In genomic region chr10:3455385-3456334, GRCh38 we compare ENCODE assay signal across 12 cellular contexts.
DNase-seq lines count a peak whose midpoint lies in the region; ATAC-seq and TF ChIP-seq lines count a peak whose summit lies in the region.
"Had no signal": no experiment of that assay in that cellular context is flagged by ENCODE, and none has a peak within 500 bp of the region (broad histone marks: within the 10 kb centered on the region; RNA-seq: fewer than 3 reads in every experiment).

No MANE protein-coding gene starts in this region.

- H3K27ac ChIP-seq in BLaER1 treated with 17β-estradiol and CSF1 and Interleukin-3, amounts not matched to agents 10 nM and 100 nM: peak overlapping the region in 10 of 11 experiments; percentile 21 to 73 (median 42); a peak in 17 of 22 replicates
- H3K27ac ChIP-seq in HEK293 (ENCODE audit: extremely low read depth, low read depth, low read length) (no peak overlapping the region), right lobe of liver (peak overlapping the region in 2 of 3 donors; percentile 21 to 28), PC-9 (no peak overlapping the region)

- peak overlapping the region in 5 of 11 experiments; percentile 3 to 48 (median 28); a peak in 6 of 22 replicates for H3K9ac ChIP-seq in BLaER1 treated with 17β-estradiol and CSF1 and Interleukin-3, amounts not matched to agents 10 nM and 100 nM

- no peaks in the 10 kb centered on the region for H3K79me2 ChIP-seq in PC-9 (ENCODE audit: low read depth)

- CTCF ChIA-PET in HEK293 (lab: Yijun Ruan, JAX) (no interaction called here), PC-9 (lab: Charles Lee) (no interaction called here)

- peak; percentile 50 to 76 (median 59) for ATAC-seq in right lobe of liver
- no peak for ATAC-seq in HG02610 (IDR thresholded peaks at IDR 0.05; ENCODE audit: unreplicated experiment)
- no peak for ATAC-seq in GM18520 (IDR thresholded peaks at IDR 0.05; ENCODE audit: unreplicated experiment)

- H4K20me1 ChIP-seq in BLaER1 treated with 17β-estradiol and CSF1 and Interleukin-3, amounts not matched to agents 10 nM and 100 nM: no peaks in the 10 kb centered on the region
- no peaks in the 10 kb centered on the region for H4K20me1 ChIP-seq in PC-9 (ENCODE audit: insufficient read depth)

- peak overlapping the region; percentile 69 to 86 (median 75) for H3K4me2 ChIP-seq in BLaER1 treated with 17β-estradiol and CSF1 and Interleukin-3, amounts not matched to agents 10 nM and 100 nM
- H3K4me2 ChIP-seq in PC-9: no peak overlapping the region

- H3F3A ChIP-seq in PC-9 (ENCODE audit: insufficient read depth, low read depth): no peaks in the 10 kb centered on the region

- intact Hi-C loops in right lobe of liver (cut with DNase I): no loop called here
- intact Hi-C loops in PC-9 (cut with micrococcal nuclease; ENCODE audit: unreplicated experiment): no loop called here

- DNase-seq in astrocyte of the spinal cord (ENCODE audit: low read depth, low spot score) (peak; percentile 60), right lobe of liver (peak in 1 of 3 donors; percentile 38), NCI-H82 (lab: John Stamatoyannopoulos, UW) (no peak), PC-9 (no peak)
- DNase-seq: activated T-cell treated with anti-CD3 and anti-CD28 coated beads, Interleukin-2, amount 50 U/mL, for 48 hours; COR-L47; effector CD8-positive, alpha-beta T cell; NCI-H1436 had no signal

- no peak overlapping the region for H3K4me3 ChIP-seq in BLaER1 treated with 17β-estradiol and CSF1 and Interleukin-3, amounts not matched to agents 10 nM and 100 nM
- no peak overlapping the region for H3K4me3 ChIP-seq in HEK293 (ENCODE audit: low read depth, low read length)
- H3K4me3 ChIP-seq in astrocyte of the spinal cord (ENCODE audit: low read depth, low read length): no peak overlapping the region
- H3K4me3 ChIP-seq in right lobe of liver: no peak overlapping the region
- no peak overlapping the region for H3K4me3 ChIP-seq in PC-9

- no peaks in the 10 kb centered on the region for H3K36me3 ChIP-seq in BLaER1 treated with 17β-estradiol and CSF1 and Interleukin-3, amounts not matched to agents 10 nM and 100 nM
- no peaks in the 10 kb centered on the region for H3K36me3 ChIP-seq in HEK293 (ENCODE audit: control insufficient read depth in 2 of 2, insufficient read depth in 1 of 2, low read length in 2 of 2)
- H3K36me3 ChIP-seq in right lobe of liver: no peaks in the 10 kb centered on the region
- H3K36me3 ChIP-seq in PC-9 (ENCODE audit: low read depth): no peaks in the 10 kb centered on the region

- no peak overlapping the region for H2AFZ ChIP-seq in PC-9

- BruUV-seq in PC-9 (replicated peaks; lab: Mats Ljungman, UMichigan): no TSS peak

- H3K4me1 ChIP-seq in BLaER1 treated with 17β-estradiol and CSF1 and Interleukin-3, amounts not matched to agents 10 nM and 100 nM: peaks cover 22 to 44% (median 24%) of the 10 kb centered on the region in 10 experiments
- H3K4me1 ChIP-seq in HEK293 (ENCODE audit: control insufficient read depth, insufficient read depth, low read length) (no peaks in the 10 kb centered on the region), right lobe of liver (no peaks in the 10 kb centered on the region), PC-9 (replicated peaks; ENCODE audit: insufficient read depth) (no peaks in the 10 kb centered on the region)

- peaks cover 27 to 41% (median 32%) of the 10 kb centered on the region in 11 experiments for H3K9me3 ChIP-seq in BLaER1 treated with 17β-estradiol and CSF1 and Interleukin-3, amounts not matched to agents 10 nM and 100 nM (replicated peaks in 1 of 11)
- H3K9me3 ChIP-seq in HEK293 (ENCODE audit: control insufficient read depth, insufficient read depth, low read depth, low read length) (no peaks in the 10 kb centered on the region), right lobe of liver (no peaks in the 10 kb centered on the region), PC-9 (ENCODE audit: insufficient read depth, low read depth) (no peaks in the 10 kb centered on the region)

- no peak for TF ChIP-seq POLR2A in right lobe of liver (IDR thresholded peaks at IDR 0.05)

- 60% methylated on average over 9 of the region's 13 CpGs for WGBS in right lobe of liver (ENCODE audit: insufficient coverage, low coverage, low lambda C conversion rate, missing lambda C conversion rate)

- H3K27me3 ChIP-seq in BLaER1 treated with 17β-estradiol and CSF1 and Interleukin-3, amounts not matched to agents 10 nM and 100 nM: no peaks in the 10 kb centered on the region
- H3K27me3 ChIP-seq in right lobe of liver: no peaks in the 10 kb centered on the region
- no peaks in the 10 kb centered on the region for H3K27me3 ChIP-seq in PC-9 (ENCODE audit: insufficient read depth, low read depth)

- POLR2A ChIA-PET in HEK293 (lab: Yijun Ruan, JAX): no interaction called here
- POLR2A ChIA-PET in PC-9 (lab: Charles Lee; ENCODE audit: unreplicated experiment): interaction anchor here (0.7 kb wide), 1 partner anchor 177 kb away, joined by 4 read pairs; no protein-coding TSS in a partner anchor

- TF ChIP-seq CTCF in HEK293 (tag by site-specific recombination; IDR thresholded peaks at IDR 0.05) (no peak), astrocyte of the spinal cord (IDR thresholded peaks at IDR 0.05; ENCODE audit: low read depth, low read length) (no peak), right lobe of liver (IDR thresholded peaks at IDR 0.05) (no peak), PC-9 (conservative IDR thresholded peaks at IDR 0.05) (no peak)

- in situ Hi-C loops in astrocyte of the spinal cord (cut with HindIII; ENCODE audit: low sequenced_read_pairs): no loop called here

- H3K9me2 ChIP-seq in PC-9 (ENCODE audit: insufficient read depth): no peaks in the 10 kb centered on the region

TF ChIP-seq in HEK293, 187 proteins besides CTCF, POLR2A, EP300 and RAD21:
- TF ChIP-seq, protein P1, sequence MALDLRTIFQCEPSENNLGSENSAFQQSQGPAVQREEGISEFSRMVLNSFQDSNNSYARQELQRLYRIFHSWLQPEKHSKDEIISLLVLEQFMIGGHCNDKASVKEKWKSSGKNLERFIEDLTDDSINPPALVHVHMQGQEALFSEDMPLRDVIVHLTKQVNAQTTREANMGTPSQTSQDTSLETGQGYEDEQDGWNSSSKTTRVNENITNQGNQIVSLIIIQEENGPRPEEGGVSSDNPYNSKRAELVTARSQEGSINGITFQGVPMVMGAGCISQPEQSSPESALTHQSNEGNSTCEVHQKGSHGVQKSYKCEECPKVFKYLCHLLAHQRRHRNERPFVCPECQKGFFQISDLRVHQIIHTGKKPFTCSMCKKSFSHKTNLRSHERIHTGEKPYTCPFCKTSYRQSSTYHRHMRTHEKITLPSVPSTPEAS (tag by site-specific recombination; IDR thresholded peaks at IDR 0.05): peak; percentile 88
- no peak for TF ChIP-seq ZBTB49 (tag by site-specific recombination; IDR thresholded peaks at IDR 0.05; ENCODE audit: low read depth)
TF ChIP-seq in HEK293: peak in this region for 1.

Comparison
In these comparisons a context has a peak if more than half of its experiments do, and no peak if none do; other contexts are left out.
1. H3K27ac ChIP-seq: peak in BLaER1 treated with 17β-estradiol and CSF1 and Interleukin-3, amounts not matched to agents 10 nM and 100 nM (10 of 11) and right lobe of liver (2 of 3); none in HEK293 (single experiment) and PC-9 (single experiment).
2. ATAC-seq: peak in right lobe of liver (4 of 4); none in HG02610 (single experiment) and GM18520 (single experiment).